Comparison of ENCODE assay signal across 1 cellular context in the genomic region with DNA sequence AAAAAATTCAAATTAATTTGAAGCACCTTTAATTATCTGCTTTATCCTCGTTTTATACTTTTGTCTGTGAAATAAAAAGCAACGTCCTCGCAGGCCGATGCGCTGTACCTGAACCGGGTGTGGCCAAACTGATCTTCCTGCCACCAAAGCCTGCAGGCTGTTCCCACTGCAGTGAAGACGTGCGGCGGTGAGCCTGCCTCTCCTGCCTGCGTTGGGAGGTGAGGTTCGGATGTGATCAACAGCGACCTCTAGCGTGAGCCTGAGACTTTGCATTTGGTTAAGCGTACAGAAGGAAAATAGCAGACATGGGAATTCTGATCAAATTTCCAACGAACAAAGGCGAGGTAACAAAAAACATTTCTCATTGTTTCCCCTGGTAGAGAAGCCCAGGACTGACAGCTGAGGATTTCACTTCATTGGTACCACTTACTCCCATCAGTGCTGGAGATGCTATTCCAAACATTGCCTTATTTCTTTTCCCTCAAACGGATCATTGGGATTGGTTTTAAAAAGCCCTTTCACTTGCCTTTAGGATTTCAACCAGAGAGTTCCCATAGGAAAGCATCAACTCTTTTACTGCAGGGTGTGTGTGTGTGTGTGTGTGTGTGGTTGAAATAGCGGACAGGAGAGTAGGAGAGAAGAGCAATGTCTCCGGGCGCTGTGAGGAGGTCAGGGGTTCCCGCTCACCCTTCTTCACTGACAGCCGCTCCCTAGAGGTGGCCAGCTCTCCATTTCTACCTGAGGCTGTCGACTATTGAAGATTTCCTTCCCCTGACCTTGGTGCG.
TF ChIP-seq lines count a peak whose summit lies in the region.

No MANE protein-coding gene starts in this region.

TF ChIP-seq in HepG2, 621 proteins besides CTCF, POLR2A, EP300 and RAD21 (continued from another document and continues in another):
- TF ChIP-seq, protein P1, sequence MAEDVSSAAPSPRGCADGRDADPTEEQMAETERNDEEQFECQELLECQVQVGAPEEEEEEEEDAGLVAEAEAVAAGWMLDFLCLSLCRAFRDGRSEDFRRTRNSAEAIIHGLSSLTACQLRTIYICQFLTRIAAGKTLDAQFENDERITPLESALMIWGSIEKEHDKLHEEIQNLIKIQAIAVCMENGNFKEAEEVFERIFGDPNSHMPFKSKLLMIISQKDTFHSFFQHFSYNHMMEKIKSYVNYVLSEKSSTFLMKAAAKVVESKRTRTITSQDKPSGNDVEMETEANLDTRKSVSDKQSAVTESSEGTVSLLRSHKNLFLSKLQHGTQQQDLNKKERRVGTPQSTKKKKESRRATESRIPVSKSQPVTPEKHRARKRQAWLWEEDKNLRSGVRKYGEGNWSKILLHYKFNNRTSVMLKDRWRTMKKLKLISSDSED (CRISPR knock-in tag; IDR thresholded peaks at IDR 0.05): no peak
- TF ChIP-seq XBP1 (CRISPR knock-in tag; IDR thresholded peaks at IDR 0.05) (no peak), RXRA (CRISPR knock-in tag; IDR thresholded peaks at IDR 0.05) (no peak), KDM6A (CRISPR knock-in tag; IDR thresholded peaks at IDR 0.05; ENCODE audit: low read depth) (no peak), E2F5 (CRISPR knock-in tag; conservative IDR thresholded peaks at IDR 0.05) (no peak), ZGPAT (CRISPR knock-in tag; IDR thresholded peaks at IDR 0.05) (0 out of 2 replicates have a peak, but pooled peaks have one; percentile 37), ZNF768 (CRISPR knock-in tag; IDR thresholded peaks at IDR 0.05) (no peak), ZNF333 (CRISPR knock-in tag; IDR thresholded peaks at IDR 0.05; ENCODE audit: borderline replicate concordance) (no peak), MED13 (CRISPR knock-in tag; IDR thresholded peaks at IDR 0.05) (no peak), ZNF496 (CRISPR knock-in tag; IDR thresholded peaks at IDR 0.05; ENCODE audit: insufficient replicate concordance) (no peak), JUN (CRISPR knock-in tag; IDR thresholded peaks at IDR 0.05) (no peak), ELF3 (CRISPR knock-in tag; IDR thresholded peaks at IDR 0.05) (peak; percentile 54), ZNF639 (CRISPR knock-in tag; conservative IDR thresholded peaks at IDR 0.05) (no peak), PAF1 (CRISPR knock-in tag; IDR thresholded peaks at IDR 0.05) (no peak), LRRFIP1 (CRISPR knock-in tag; conservative IDR thresholded peaks at IDR 0.05) (no peak), DNMT3B (CRISPR knock-in tag; conservative IDR thresholded peaks at IDR 0.05) (no peak), UBTF (CRISPR knock-in tag; IDR thresholded peaks at IDR 0.05) (0 out of 2 replicates have a peak, but pooled peaks have one; percentile 28), HCFC1 (IDR thresholded peaks at IDR 0.05; ENCODE audit: low read depth, low read length) (no peak), CSRNP1 (CRISPR knock-in tag; IDR thresholded peaks at IDR 0.05) (no peak), ZNF550 (CRISPR knock-in tag; IDR thresholded peaks at IDR 0.05; ENCODE audit: borderline replicate concordance) (no peak), FOSL2 (CRISPR knock-in tag; IDR thresholded peaks at IDR 0.05) (peak; percentile 36), ZBTB40 (IDR thresholded peaks at IDR 0.05) (no peak), ZBTB40 (CRISPR knock-in tag; IDR thresholded peaks at IDR 0.05) (no peak)
- TF ChIP-seq, protein P2, sequence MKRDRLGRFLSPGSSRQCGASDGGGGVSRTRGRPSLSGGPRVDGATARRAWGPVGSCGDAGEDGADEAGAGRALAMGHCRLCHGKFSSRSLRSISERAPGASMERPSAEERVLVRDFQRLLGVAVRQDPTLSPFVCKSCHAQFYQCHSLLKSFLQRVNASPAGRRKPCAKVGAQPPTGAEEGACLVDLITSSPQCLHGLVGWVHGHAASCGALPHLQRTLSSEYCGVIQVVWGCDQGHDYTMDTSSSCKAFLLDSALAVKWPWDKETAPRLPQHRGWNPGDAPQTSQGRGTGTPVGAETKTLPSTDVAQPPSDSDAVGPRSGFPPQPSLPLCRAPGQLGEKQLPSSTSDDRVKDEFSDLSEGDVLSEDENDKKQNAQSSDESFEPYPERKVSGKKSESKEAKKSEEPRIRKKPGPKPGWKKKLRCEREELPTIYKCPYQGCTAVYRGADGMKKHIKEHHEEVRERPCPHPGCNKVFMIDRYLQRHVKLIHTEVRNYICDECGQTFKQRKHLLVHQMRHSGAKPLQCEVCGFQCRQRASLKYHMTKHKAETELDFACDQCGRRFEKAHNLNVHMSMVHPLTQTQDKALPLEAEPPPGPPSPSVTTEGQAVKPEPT (CRISPR knock-in tag; IDR thresholded peaks at IDR 0.05; ENCODE audit: low read depth): 0 out of 2 replicates have a peak, but pooled peaks have one; percentile 30
- TF ChIP-seq, protein P3, sequence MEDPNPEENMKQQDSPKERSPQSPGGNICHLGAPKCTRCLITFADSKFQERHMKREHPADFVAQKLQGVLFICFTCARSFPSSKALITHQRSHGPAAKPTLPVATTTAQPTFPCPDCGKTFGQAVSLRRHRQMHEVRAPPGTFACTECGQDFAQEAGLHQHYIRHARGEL (CRISPR knock-in tag; IDR thresholded peaks at IDR 0.05): no peak
